Comparison of ENCODE assay signal across 3 cellular contexts in the genomic region with DNA sequence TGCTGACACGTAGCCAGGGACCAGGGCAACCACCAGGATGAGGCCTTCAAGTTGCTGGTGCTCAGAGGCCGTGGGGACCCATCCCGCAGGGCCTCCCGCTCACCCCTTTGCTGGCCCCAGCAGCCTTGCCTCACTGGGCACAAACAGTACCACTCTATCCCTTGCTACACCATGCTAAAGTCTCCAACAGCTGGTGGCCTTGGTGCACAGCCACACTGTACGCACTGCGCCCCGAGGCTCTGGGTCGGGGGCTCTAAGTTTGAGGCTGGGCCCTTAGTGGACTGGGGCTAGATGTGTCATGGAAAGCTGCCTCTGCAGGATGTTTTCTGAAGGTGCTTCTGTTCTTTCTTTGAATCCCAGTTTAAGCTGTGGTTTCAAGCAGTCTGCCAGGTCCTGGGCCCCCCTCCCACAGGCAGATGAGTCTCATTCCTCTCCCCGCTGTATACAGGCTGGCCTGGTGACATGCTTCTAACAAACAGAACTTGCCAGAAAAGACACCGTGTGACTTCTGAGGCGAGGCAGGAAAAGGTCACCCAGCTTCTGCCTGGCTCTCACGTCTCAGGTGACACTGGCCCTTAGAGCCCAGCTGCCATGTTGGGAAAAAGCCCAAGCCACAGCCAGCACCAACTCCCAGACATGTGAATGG. TPM values are rescaled to one million over a fixed set of nuclear protein-coding genes. Genes with fewer than 3 reads are reported as not detected.
"Had no signal": no experiment of that assay in that cellular context is flagged by ENCODE, and none has a peak within 500 bp of the region (broad histone marks: within the 10 kb centered on the region; RNA-seq: fewer than 3 reads in every experiment).

No MANE protein-coding gene starts in this region.

RNA-seq across cellular contexts. Expression of a gene that starts 15.7 kb away (rescaled TPM):
- total RNA-seq: OCI-LY7, RPMI7951, SJSA1 had no signal
